ENCODE assay signal across 8 cellular contexts in genomic region chr2:119544075-119545031, GRCh38. TPM values are rescaled to one million over a fixed set of nuclear protein-coding genes. Genes with fewer than 3 reads are reported as not detected.
A peak's percentile ranks its signal among the peaks of the same experiment; 100 is the strongest.
DNase-seq lines count a peak whose midpoint lies in the region; ATAC-seq lines count a peak whose summit lies in the region.

CFAP221 (plus strand) TSS chr2:119544449; CDS start chr2:119546132, 1,683 bp downstream.

- peak within 1 kb of the TSS; percentile 70 for H3K4me2 ChIP-seq in BLaER1

- ATAC-seq in GM19351 (IDR thresholded peaks at IDR 0.05; ENCODE audit: unreplicated experiment), result peak; percentile 87

- H4K20me1 ChIP-seq in BLaER1, result no peaks in the 10 kb centered on the region

- no peaks in the 10 kb centered on the region for H3K36me3 ChIP-seq in BLaER1

- H3K9ac ChIP-seq in BLaER1, result no peak within 1 kb of the TSS; the same call in 1 of the 2 replicates

- no peak within 1 kb of the TSS for H3K27ac ChIP-seq in BLaER1

- peaks cover 28% of the 10 kb centered on the region for H3K27me3 ChIP-seq in BLaER1

- H3K4me1 ChIP-seq in BLaER1, result no peaks in the 10 kb centered on the region

- peak within 1 kb of the TSS; percentile 62 for H3K4me3 ChIP-seq in BLaER1

- peak; percentile 88 for DNase-seq in HT-29 (ENCODE audit: low spot score)
- peak; percentile 64 for DNase-seq in RPMI8226
- peak; percentile 91 for DNase-seq in astrocyte of the hippocampus (ENCODE audit: low read depth, low spot score)
- DNase-seq in hippocampal formation (lab: John Stamatoyannopoulos, UW), result peak; percentile 44
- peak; percentile 37 for DNase-seq in pulmonary artery endothelial cell (ENCODE audit: low read depth, low spot score)
- DNase-seq in NCI-H524 treated with DMSO at 0.1 percent for 48 hours (lab: John Stamatoyannopoulos, UW), result no peak

- H3K9me3 ChIP-seq in BLaER1, result peaks cover 17% of the 10 kb centered on the region

RNA-seq across cellular contexts. Expression of gene CFAP221, which starts in this region (rescaled TPM):
- total RNA-seq in HT-29 (2014; rRNA removed; shearing (Covaris generic)), result 0.39 TPM in 1 of 2 replicates, not detected in the other
- total RNA-seq in pulmonary artery endothelial cell, result 1.1 TPM in 1 of 2 replicates, not detected in the other

Comparison
In these comparisons a context has a peak if more than half of its experiments do, and no peak if none do; other contexts are left out.
1. Peak in DNase-seq in HT-29; RNA of the gene not detected or under 1 TPM.